ENCODE assay signal across 1 cellular context in the genomic region with DNA sequence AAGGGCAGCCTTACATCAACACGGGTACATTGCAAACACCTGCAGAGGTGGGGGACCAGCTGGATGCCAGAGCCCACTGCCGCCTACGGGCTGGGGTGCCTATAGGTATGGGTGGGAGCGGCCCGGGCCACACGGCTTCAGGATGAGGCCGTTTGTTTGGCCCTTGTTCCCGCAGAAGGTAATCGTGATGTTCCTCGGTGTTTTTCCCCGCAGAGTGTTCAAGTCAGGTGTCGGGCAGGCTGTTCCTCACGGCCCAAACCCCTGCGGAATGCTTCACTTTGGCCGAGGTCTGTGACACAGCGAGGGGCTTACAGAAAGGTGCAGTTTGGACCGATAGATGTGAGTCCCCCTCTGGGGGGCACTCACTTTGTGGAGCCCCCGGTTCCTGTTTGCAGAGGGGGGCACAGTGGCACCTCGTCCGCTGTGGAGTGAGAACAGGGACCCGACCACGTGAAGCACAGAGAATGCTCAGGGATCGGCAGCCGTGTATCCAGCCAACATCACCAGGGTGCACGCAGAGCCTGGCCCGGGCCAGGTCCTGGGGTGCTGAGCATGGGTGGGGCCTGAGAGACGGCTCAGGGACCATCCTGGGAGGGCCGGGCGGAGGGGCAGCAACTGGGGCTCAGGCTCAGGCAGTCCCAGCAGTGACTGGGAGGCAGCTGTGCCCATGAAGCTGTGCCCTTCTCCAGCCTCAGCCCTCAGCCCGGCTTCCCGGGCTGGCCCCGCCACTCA.
TF ChIP-seq lines count a peak whose summit lies in the region.

No MANE protein-coding gene starts in this region.

TF ChIP-seq in HepG2, 621 proteins besides CTCF, POLR2A, EP300 and RAD21:
- TF ChIP-seq EZH2 (conservative IDR thresholded peaks at IDR 0.05; ENCODE audit: low read depth, low read length) (peak; percentile 88; the same call in 1 of the 2 replicates), SIX1 (CRISPR knock-in tag; IDR thresholded peaks at IDR 0.05; ENCODE audit: borderline replicate concordance) (no peak)
